ENCODE assay signal across 35 cellular contexts in the genomic region with DNA sequence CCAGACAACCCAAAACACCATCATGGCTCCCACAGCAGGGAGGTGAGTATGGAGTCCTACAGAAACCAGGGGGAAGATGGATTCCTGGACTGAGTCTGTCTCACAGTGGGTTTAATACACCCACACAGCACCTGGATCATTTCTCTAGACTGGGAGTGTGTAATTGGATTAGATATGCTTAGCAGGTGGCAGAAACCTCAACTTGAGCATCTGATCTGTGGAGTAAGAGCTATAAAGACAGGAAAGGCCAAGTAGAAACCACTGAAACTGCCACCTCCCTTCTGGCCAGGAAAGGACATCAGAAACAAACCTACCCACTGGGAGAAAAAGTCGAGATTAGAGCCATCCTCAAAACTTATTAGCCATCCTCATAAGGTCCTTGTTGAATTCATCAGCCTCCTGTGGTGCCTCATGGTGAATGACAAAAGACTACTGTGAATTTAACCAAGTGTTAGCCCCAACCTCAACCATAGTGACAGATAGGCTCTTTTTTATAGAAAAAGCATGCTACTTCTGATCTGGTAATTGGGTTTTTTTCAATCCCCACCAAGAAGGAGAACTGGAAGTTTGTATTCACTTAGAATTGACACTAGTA. TPM values are rescaled to one million over a fixed set of nuclear protein-coding genes. Genes with fewer than 3 reads are reported as not detected.
"Had no signal": no experiment of that assay in that cellular context is flagged by ENCODE, and none has a peak within 500 bp of the region (broad histone marks: within the 10 kb centered on the region; RNA-seq: fewer than 3 reads in every experiment).

No MANE protein-coding gene starts in this region.

- H3K79me2 ChIP-seq: hepatocyte had no signal

- H3K36me3 ChIP-seq: gastroesophageal sphincter, pancreas, prostate gland, thyroid gland, upper lobe of right lung had no signal

- H3K36me3 Mint-ChIP-seq: activated CD8-positive, alpha-beta memory T cell treated with anti-CD3 and anti-CD28 coated beads, Interleukin-2, amount 10 ng/mL, durations not matched to agents 7 days and 5 days; activated naive CD4-positive, alpha-beta T cell treated with anti-CD3 and anti-CD28 coated beads, Interleukin-2, amount 50 U/mL, for 24 hours; immature natural killer cell; stimulated activated effector memory CD8-positive, alpha-beta T cell treated with anti-CD3 and anti-CD28 coated beads, Interleukin-12 subunit alpha, Interleukin-12 subunit beta, amount 100 ng/mL, for 72 hours had no signal

- H3K27me3 Mint-ChIP-seq: activated CD4-positive, alpha-beta T cell treated with anti-CD3 and anti-CD28 coated beads, Interleukin-2, amount 10 ng/mL, durations not matched to agents 7 days and 5 days; activated CD8-positive, alpha-beta memory T cell treated with anti-CD3 and anti-CD28 coated beads, Interleukin-2, amount 10 ng/mL, durations not matched to agents 7 days and 5 days; activated naive CD4-positive, alpha-beta T cell treated with anti-CD3 and anti-CD28 coated beads, Interleukin-2, amount 50 U/mL, for 24 hours; effector memory CD8-positive, alpha-beta T cell; naive thymus-derived CD4-positive, alpha-beta T cell; stimulated activated naive CD8-positive, alpha-beta T cell treated with anti-CD3 and anti-CD28 coated beads, Interleukin-15, amount 100 ng/mL, for 72 hours; T-helper 17 cell had no signal

- H3K4me3 ChIP-seq: body of pancreas, gastroesophageal sphincter, hepatocyte, pancreas, prostate gland, thyroid gland, upper lobe of right lung had no signal

- H3K4me1 Mint-ChIP-seq: activated CD4-positive, alpha-beta T cell treated with anti-CD3 and anti-CD28 coated beads, Interleukin-2, amount 10 ng/mL, durations not matched to agents 7 days and 5 days; activated CD8-positive, alpha-beta memory T cell treated with anti-CD3 and anti-CD28 coated beads, Interleukin-2, amount 10 ng/mL, durations not matched to agents 7 days and 5 days; activated naive CD4-positive, alpha-beta T cell treated with anti-CD3 and anti-CD28 coated beads, Interleukin-2, amount 50 U/mL, for 24 hours; immature natural killer cell; naive thymus-derived CD4-positive, alpha-beta T cell; stimulated activated effector memory CD8-positive, alpha-beta T cell treated with anti-CD3 and anti-CD28 coated beads, Interleukin-12 subunit alpha, Interleukin-12 subunit beta, amount 100 ng/mL, for 72 hours; stimulated activated naive CD8-positive, alpha-beta T cell treated with anti-CD3 and anti-CD28 coated beads, Interleukin-15, amount 100 ng/mL, for 72 hours; T-helper 17 cell had no signal

- H2AFZ ChIP-seq: hepatocyte had no signal

- H3K9me3 Mint-ChIP-seq: activated CD4-positive, alpha-beta T cell treated with anti-CD3 and anti-CD28 coated beads, Interleukin-2, amount 10 ng/mL, durations not matched to agents 7 days and 5 days had no signal

- H3K27me3 ChIP-seq: body of pancreas, gastroesophageal sphincter, hepatocyte, pancreas, thyroid gland, upper lobe of right lung had no signal

- H3K9me3 ChIP-seq: body of pancreas, gastroesophageal sphincter, pancreas, prostate gland, thyroid gland, upper lobe of right lung had no signal

- H3K4me2 ChIP-seq: hepatocyte had no signal

- H3K27ac ChIP-seq: body of pancreas, gastroesophageal sphincter, hepatocyte, pancreas, prostate gland, thyroid gland, upper lobe of right lung had no signal

- H3K4me1 ChIP-seq: gastroesophageal sphincter, pancreas, prostate gland, thyroid gland, upper lobe of right lung had no signal

- ATAC-seq: activated CD8-positive, alpha-beta memory T cell treated with anti-CD3 and anti-CD28 coated beads, Interleukin-2, amount 10 ng/mL, durations not matched to agents 7 days and 5 days; activated CD8-positive, alpha-beta T cell treated with anti-CD3 and anti-CD28 coated beads, Interleukin-2, amount 10 ng/mL, durations not matched to agents 7 days and 5 days; body of pancreas; effector memory CD8-positive, alpha-beta T cell; gastroesophageal sphincter; left colon; naive thymus-derived CD4-positive, alpha-beta T cell; pancreas; sciatic nerve; stimulated activated naive CD8-positive, alpha-beta T cell treated with anti-CD3 and anti-CD28 coated beads, Interleukin-15, amount 100 ng/mL, for 72 hours; T-helper 17 cell; upper lobe of right lung had no signal

- H3K27ac Mint-ChIP-seq: activated CD4-positive, alpha-beta T cell treated with anti-CD3 and anti-CD28 coated beads, Interleukin-2, amount 10 ng/mL, durations not matched to agents 7 days and 5 days; activated CD8-positive, alpha-beta memory T cell treated with anti-CD3 and anti-CD28 coated beads, Interleukin-2, amount 10 ng/mL, durations not matched to agents 7 days and 5 days; activated CD8-positive, alpha-beta T cell treated with anti-CD3 and anti-CD28 coated beads, Interleukin-2, amount 10 ng/mL, durations not matched to agents 7 days and 5 days; activated naive CD4-positive, alpha-beta T cell treated with anti-CD3 and anti-CD28 coated beads, Interleukin-2, amount 50 U/mL, for 24 hours; activated T-helper 2 cell treated with anti-CD3 and anti-CD28 coated beads, Interferon-gamma antibody, Interleukin-2, Interleukin-4, amounts not matched to agents 10 μg/mL and 5 μg/mL and 100 μg/mL, durations not matched to agents 14 hours and 24 hours and 36 hours; effector memory CD8-positive, alpha-beta T cell; immature natural killer cell; naive thymus-derived CD4-positive, alpha-beta T cell; stimulated activated effector memory CD8-positive, alpha-beta T cell treated with anti-CD3 and anti-CD28 coated beads, Interleukin-12 subunit alpha, Interleukin-12 subunit beta, amount 100 ng/mL, for 72 hours; stimulated activated naive CD8-positive, alpha-beta T cell treated with anti-CD3 and anti-CD28 coated beads, Interleukin-15, amount 100 ng/mL, for 72 hours; T-helper 17 cell had no signal

- H3K4me3 Mint-ChIP-seq: activated CD4-positive, alpha-beta T cell treated with anti-CD3 and anti-CD28 coated beads, Interleukin-2, amount 10 ng/mL, durations not matched to agents 7 days and 5 days; activated CD8-positive, alpha-beta memory T cell treated with anti-CD3 and anti-CD28 coated beads, Interleukin-2, amount 10 ng/mL, durations not matched to agents 7 days and 5 days; activated CD8-positive, alpha-beta T cell treated with anti-CD3 and anti-CD28 coated beads, Interleukin-2, amount 10 ng/mL, durations not matched to agents 7 days and 5 days; activated naive CD4-positive, alpha-beta T cell treated with anti-CD3 and anti-CD28 coated beads, Interleukin-2, amount 50 U/mL, for 24 hours; effector memory CD8-positive, alpha-beta T cell; immature natural killer cell; naive thymus-derived CD4-positive, alpha-beta T cell; stimulated activated effector memory CD8-positive, alpha-beta T cell treated with anti-CD3 and anti-CD28 coated beads, Interleukin-12 subunit alpha, Interleukin-12 subunit beta, amount 100 ng/mL, for 72 hours; stimulated activated naive CD8-positive, alpha-beta T cell treated with anti-CD3 and anti-CD28 coated beads, Interleukin-15, amount 100 ng/mL, for 72 hours; T-helper 17 cell had no signal

- DNase-seq: activated CD4-positive, alpha-beta T cell treated with anti-CD3 and anti-CD28 coated beads for 1 hour; activated CD4-positive, alpha-beta T cell treated with anti-CD3 and anti-CD28 coated beads, Interleukin-2, amount 10 ng/mL, durations not matched to agents 7 days and 5 days; activated CD8-positive, alpha-beta memory T cell treated with anti-CD3 and anti-CD28 coated beads, Interleukin-2, amount 10 ng/mL, durations not matched to agents 7 days and 5 days; activated CD8-positive, alpha-beta T cell treated with anti-CD3 and anti-CD28 coated beads, Interleukin-2, amount 10 ng/mL, durations not matched to agents 7 days and 5 days; activated T-cell treated with anti-CD3 and anti-CD28 coated beads, Interleukin-2, amount 50 U/mL, for 48 hours; anterior cingulate cortex; body of pancreas; cortex of kidney; effector memory CD8-positive, alpha-beta T cell; immature natural killer cell; kidney; left colon; midbrain; naive thymus-derived CD4-positive, alpha-beta T cell; nucleus accumbens; pancreas; retina; small intestine; stimulated activated CD4-positive, alpha-beta T cell treated with anti-CD3 and anti-CD28 coated beads, Interleukin-4, amount 100 ng/mL, for 24 hours; stimulated activated naive CD8-positive, alpha-beta T cell treated with anti-CD3 and anti-CD28 coated beads, Interleukin-15, amount 100 ng/mL, for 72 hours; T-helper 17 cell; T1000; thyroid gland; upper lobe of right lung had no signal

RNA-seq across cellular contexts. Expression of a gene that starts 28.1 kb away (rescaled TPM):
- total RNA-seq: activated CD4-positive, alpha-beta T cell treated with anti-CD3 and anti-CD28 coated beads, Interleukin-2, amount 10 ng/mL, durations not matched to agents 7 days and 5 days; activated CD8-positive, alpha-beta memory T cell treated with anti-CD3 and anti-CD28 coated beads, Interleukin-2, amount 10 ng/mL, durations not matched to agents 7 days and 5 days; activated CD8-positive, alpha-beta T cell treated with anti-CD3 and anti-CD28 coated beads, Interleukin-2, amount 10 ng/mL, durations not matched to agents 7 days and 5 days; activated T-helper 2 cell treated with anti-CD3 and anti-CD28 coated beads, Interferon-gamma antibody, Interleukin-2, Interleukin-4, amounts not matched to agents 10 μg/mL and 5 μg/mL and 100 μg/mL, durations not matched to agents 14 hours and 24 hours and 36 hours; cardiac septum; endothelial cell of umbilical vein; fibroblast of lung; fibroblast of villous mesenchyme; naive thymus-derived CD4-positive, alpha-beta T cell; T-helper 17 cell had no signal
- polyA plus RNA-seq: endothelial cell of umbilical vein; fibroblast of lung; immature natural killer cell; naive thymus-derived CD4-positive, alpha-beta T cell had no signal
